12 cellular contexts compared by ENCODE assay signal in genomic region chr3:42205800-42206514, GRCh38.
DNase-seq lines count a peak whose midpoint lies in the region; ATAC-seq, FAIRE-seq and TF ChIP-seq lines count a peak whose summit lies in the region.
"Had no signal": no experiment of that assay in that cellular context is flagged by ENCODE, and none has a peak within 500 bp of the region (broad histone marks: within the 10 kb centered on the region; RNA-seq: fewer than 3 reads in every experiment).

No MANE protein-coding gene starts in this region.

- H3K4me3 ChIP-seq in bronchial epithelial cell (ENCODE audit: low read depth, low read length) = no peak overlapping the region

- intact Hi-C loops in head of caudate nucleus (cut with DNase I) = no loop called here

- no peaks in the 10 kb centered on the region for H3K27me3 ChIP-seq in bronchial epithelial cell (ENCODE audit: control insufficient read depth, insufficient read depth, low read length)

- FAIRE-seq in bronchial epithelial cell (lab: Jason Lieb, UNC) = peak; percentile 23
- FAIRE-seq: endothelial cell of umbilical vein had no signal

- DNase-seq in bronchial epithelial cell (ENCODE audit: low read depth) (no peak), anterior cingulate cortex (lab: John Stamatoyannopoulos, UW) (no peak), DMS114 treated with DMSO at 0.1 percent for 48 hours (lab: John Stamatoyannopoulos, UW; ENCODE audit: unreplicated experiment) (no peak), head of caudate nucleus (no peak)
- no peak for DNase-seq in effector CD4-positive, alpha-beta T cell
- DNase-seq: NCI-H1105 treated with DMSO at 0.1 percent for 48 hours, NCI-H82, nephron progenitor cell had no signal

- ATAC-seq in GM18858 (IDR thresholded peaks at IDR 0.05; ENCODE audit: unreplicated experiment) (peak; percentile 85), GM21381 (IDR thresholded peaks at IDR 0.05; ENCODE audit: unreplicated experiment) (peak; percentile 91), HG03039 (IDR thresholded peaks at IDR 0.05; ENCODE audit: unreplicated experiment) (peak; percentile 73)

- no peak for TF ChIP-seq CTCF in bronchial epithelial cell (IDR thresholded peaks at IDR 0.05; ENCODE audit: insufficient read depth, low read length, severe bottlenecking)

- H3K36me3 ChIP-seq in bronchial epithelial cell (ENCODE audit: control insufficient read depth, insufficient read depth, low read length) = peaks cover 13% of the 10 kb centered on the region
